1 cellular context compared by ENCODE assay signal in the genomic region with DNA sequence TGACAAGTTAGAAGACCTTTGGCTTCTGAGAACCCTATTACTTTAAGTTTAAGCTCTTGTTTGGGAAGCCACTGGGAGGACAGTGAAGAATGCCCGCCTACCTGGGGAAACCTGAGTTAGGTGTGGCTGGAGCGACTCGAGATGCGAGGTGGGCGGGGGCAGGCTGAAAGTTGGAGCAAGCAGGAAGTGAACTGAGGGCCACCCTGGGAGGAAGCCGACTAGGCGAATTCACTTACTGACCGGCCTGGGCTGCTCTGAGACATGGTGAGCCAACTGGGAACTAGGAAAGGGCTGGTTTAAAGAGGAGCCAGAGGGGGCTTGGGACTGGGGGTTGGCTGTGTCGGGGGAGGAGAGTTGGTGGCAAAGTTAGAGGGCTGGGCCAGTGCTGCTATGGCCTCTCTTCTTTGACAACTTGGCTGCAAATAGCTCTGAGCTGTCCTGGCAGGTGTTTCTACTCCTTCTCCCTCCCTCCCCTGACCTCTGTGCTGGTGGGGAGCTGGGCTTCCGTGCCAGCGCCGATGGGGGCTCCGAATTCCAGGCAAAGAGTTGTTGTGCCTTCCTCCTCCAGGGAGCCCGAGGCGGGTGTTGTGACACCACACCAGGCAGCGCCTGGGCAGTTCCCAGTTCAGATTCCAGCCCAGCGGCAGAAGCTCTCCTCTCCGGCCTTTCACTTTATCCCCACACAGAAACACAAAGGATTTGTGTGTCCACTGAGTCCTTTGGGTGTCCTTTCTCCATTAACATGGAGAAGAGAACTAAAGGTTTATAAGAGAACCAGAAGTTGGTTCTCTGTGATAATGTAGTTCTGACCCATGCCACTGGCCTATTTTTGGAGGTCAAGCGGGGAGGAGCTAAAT.
TF ChIP-seq lines count a peak whose summit lies in the region.

Gene VAMP8 (plus strand): TSS at position 201 of the 857 bp plus-strand sequence. CDS start 61 bp downstream, at position 262.

TF ChIP-seq in H1, 55 proteins besides CTCF, POLR2A, EP300 and RAD21:
- TF ChIP-seq JUND (IDR thresholded peaks at IDR 0.05; ENCODE audit: low read length) = no peak
- TF ChIP-seq SIN3A (conservative IDR thresholded peaks at IDR 0.05 in 1 of 2, IDR thresholded peaks at IDR 0.05 in 1 of 2; ENCODE audit: low read depth in 1 of 2, low read length in 2 of 2) = peak; percentile 31 to 55; a peak in 1 of 4 replicates
- TF ChIP-seq TEAD4 (IDR thresholded peaks at IDR 0.05; ENCODE audit: low read depth, low read length) = no peak
- no peak for TF ChIP-seq TCF12 (IDR thresholded peaks at IDR 0.05; ENCODE audit: low read depth, low read length)
- TF ChIP-seq RBBP5 (IDR thresholded peaks at IDR 0.05; ENCODE audit: borderline replicate concordance, low read depth, low read length) = peak; percentile 57; the same call in 1 of the 2 replicates
- TF ChIP-seq CREB1 (IDR thresholded peaks at IDR 0.05) = no peak
- TF ChIP-seq ASH2L (IDR thresholded peaks at IDR 0.05; ENCODE audit: low read length) = peak; percentile 60
- peak; percentile 27; the same call in 1 of the 2 replicates for TF ChIP-seq TAF1 (IDR thresholded peaks at IDR 0.05; ENCODE audit: low read depth, low read length)
- no peak for TF ChIP-seq CTBP2 (IDR thresholded peaks at IDR 0.05; ENCODE audit: borderline replicate concordance, insufficient read depth, insufficient read length, low read length)
